1 cellular context compared by ENCODE assay signal in genomic region chr1:206797534-206798383, GRCh38.
TF ChIP-seq lines count a peak whose summit lies in the region.

No MANE protein-coding gene starts in this region.

TF ChIP-seq in H1, 55 proteins besides CTCF, POLR2A, EP300 and RAD21 (continued from another document):
- no peak for TF ChIP-seq CHD7 (IDR thresholded peaks at IDR 0.05; ENCODE audit: insufficient replicate concordance, low read length)
- TF ChIP-seq GTF2F1 (IDR thresholded peaks at IDR 0.05; ENCODE audit: borderline replicate concordance, low read depth, low read length): no peak
- no peak for TF ChIP-seq JUN (IDR thresholded peaks at IDR 0.05; ENCODE audit: low read depth, low read length)
TF ChIP-seq in H1: peak in this region for 2.
